In genomic region chr3:64266983-64267382, GRCh38 we compare ENCODE assay signal across 12 cellular contexts. TPM values are rescaled to one million over a fixed set of nuclear protein-coding genes. Genes with fewer than 3 reads are reported as not detected.
DNase-seq lines count a peak whose midpoint lies in the region; ATAC-seq and TF ChIP-seq lines count a peak whose summit lies in the region.
"Had no signal": no experiment of that assay in that cellular context is flagged by ENCODE, and none has a peak within 500 bp of the region (broad histone marks: within the 10 kb centered on the region; RNA-seq: fewer than 3 reads in every experiment).

No MANE protein-coding gene starts in this region.

- H3K27me3 ChIP-seq in right atrium auricular region (no peaks in the 10 kb centered on the region), psoas muscle (ENCODE audit: insufficient read depth in 3 of 3, low read length in 2 of 3) (peaks cover 0 to 16% (median 2%) of the 10 kb centered on the region in 3 donors)

- peaks cover 54% of the 10 kb centered on the region for H3K27me3 Mint-ChIP-seq in activated naive CD8-positive, alpha-beta T cell treated with anti-CD3 and anti-CD28 coated beads for 36 hours

- peak in 2 of 4 donors; percentile 28 to 38 for ATAC-seq in psoas muscle
- ATAC-seq: activated naive CD4-positive, alpha-beta T cell treated with anti-CD3 and anti-CD28 coated beads, Interleukin-2, amount 50 U/mL, for 72 hours had no signal

- H3K4me1 Mint-ChIP-seq in activated naive CD8-positive, alpha-beta T cell treated with anti-CD3 and anti-CD28 coated beads for 36 hours, result no peaks in the 10 kb centered on the region

- H3K9me3 ChIP-seq in right atrium auricular region, result no peaks in the 10 kb centered on the region
- H3K9me3 ChIP-seq in psoas muscle, result no peaks in the 10 kb centered on the region
- H3K9me3 ChIP-seq: Caco-2 had no signal

- TF ChIP-seq CTCF in right atrium auricular region (IDR thresholded peaks at IDR 0.05), result no peak
- TF ChIP-seq CTCF in psoas muscle (IDR thresholded peaks at IDR 0.05), result no peak

- no peaks in the 10 kb centered on the region for H3K9me3 Mint-ChIP-seq in activated naive CD8-positive, alpha-beta T cell treated with anti-CD3 and anti-CD28 coated beads for 36 hours

- H3K27ac ChIP-seq in angular gyrus (ENCODE audit: low read depth, low read length) (peak overlapping the region; percentile 77), right atrium auricular region (peak overlapping the region; percentile 86 to 94), psoas muscle (peak overlapping the region; percentile 59)

- H3K27ac Mint-ChIP-seq in activated naive CD8-positive, alpha-beta T cell treated with anti-CD3 and anti-CD28 coated beads for 36 hours, result no peak overlapping the region
- H3K27ac Mint-ChIP-seq: activated naive CD4-positive, alpha-beta T cell treated with anti-CD3 and anti-CD28 coated beads, Interleukin-2, amount 50 U/mL, for 72 hours had no signal

- H3K36me3 ChIP-seq in right atrium auricular region (no peaks in the 10 kb centered on the region), psoas muscle (ENCODE audit: insufficient read depth in 1 of 2, low read depth in 1 of 2) (no peaks in the 10 kb centered on the region)

- 24 to 47% (median 28%) methylated on average over 2 of the region's 2 CpGs for WGBS in psoas muscle, 3 donors

- H3K4me1 ChIP-seq in right atrium auricular region (peaks cover 0 to 58% of the 10 kb centered on the region in 2 donors), psoas muscle (no peaks in the 10 kb centered on the region)

- peak overlapping the region; percentile 78 to 88 for H3K4me3 ChIP-seq in right atrium auricular region
- H3K4me3 ChIP-seq in psoas muscle, result peak overlapping the region; percentile 68

- intact Hi-C loops in psoas muscle (cut with DNase I), result no loop called here

- peak; percentile 11 for DNase-seq in EL
- DNase-seq in right atrium auricular region (ENCODE audit: low spot score), result no peak
- DNase-seq in psoas muscle, result no peak
- DNase-seq in NCI-H1694 treated with DMSO at 0.1 percent for 48 hours (lab: John Stamatoyannopoulos, UW), result no peak
- no peak for DNase-seq in NCI-H2196 (lab: John Stamatoyannopoulos, UW; ENCODE audit: unreplicated experiment)
- no peak for DNase-seq in activated naive CD8-positive, alpha-beta T cell treated with anti-CD3 and anti-CD28 coated beads for 36 hours
- DNase-seq in DMS153 (lab: John Stamatoyannopoulos, UW), result no peak
- DNase-seq: NCI-H1092 treated with DMSO at 0.1 percent for 48 hours, T-helper 2 cell had no signal

- no peak overlapping the region for H3K4me3 Mint-ChIP-seq in activated naive CD8-positive, alpha-beta T cell treated with anti-CD3 and anti-CD28 coated beads for 36 hours

- no peaks in the 10 kb centered on the region for H3K36me3 Mint-ChIP-seq in activated naive CD8-positive, alpha-beta T cell treated with anti-CD3 and anti-CD28 coated beads for 36 hours
- H3K36me3 Mint-ChIP-seq: activated naive CD4-positive, alpha-beta T cell treated with anti-CD3 and anti-CD28 coated beads, Interleukin-2, amount 50 U/mL, for 72 hours had no signal

RNA-seq across cellular contexts. Expression of gene PRICKLE2, which starts 41.7 kb away (rescaled TPM):
- total RNA-seq in right atrium auricular region, result 10 to 100 TPM; 18.4 to 22.2 TPM
- 1 to 10 TPM; 2.2 to 4.9 (median 3.1) TPM for total RNA-seq in psoas muscle
- polyA plus RNA-seq in psoas muscle, result under 1 TPM; 0.34 to 0.95 (median 0.92) TPM
- not detected for total RNA-seq in activated naive CD8-positive, alpha-beta T cell treated with anti-CD3 and anti-CD28 coated beads for 36 hours
- total RNA-seq: activated naive CD4-positive, alpha-beta T cell treated with anti-CD3 and anti-CD28 coated beads, Interleukin-2, amount 50 U/mL, for 72 hours had no signal
